In the genomic region with DNA sequence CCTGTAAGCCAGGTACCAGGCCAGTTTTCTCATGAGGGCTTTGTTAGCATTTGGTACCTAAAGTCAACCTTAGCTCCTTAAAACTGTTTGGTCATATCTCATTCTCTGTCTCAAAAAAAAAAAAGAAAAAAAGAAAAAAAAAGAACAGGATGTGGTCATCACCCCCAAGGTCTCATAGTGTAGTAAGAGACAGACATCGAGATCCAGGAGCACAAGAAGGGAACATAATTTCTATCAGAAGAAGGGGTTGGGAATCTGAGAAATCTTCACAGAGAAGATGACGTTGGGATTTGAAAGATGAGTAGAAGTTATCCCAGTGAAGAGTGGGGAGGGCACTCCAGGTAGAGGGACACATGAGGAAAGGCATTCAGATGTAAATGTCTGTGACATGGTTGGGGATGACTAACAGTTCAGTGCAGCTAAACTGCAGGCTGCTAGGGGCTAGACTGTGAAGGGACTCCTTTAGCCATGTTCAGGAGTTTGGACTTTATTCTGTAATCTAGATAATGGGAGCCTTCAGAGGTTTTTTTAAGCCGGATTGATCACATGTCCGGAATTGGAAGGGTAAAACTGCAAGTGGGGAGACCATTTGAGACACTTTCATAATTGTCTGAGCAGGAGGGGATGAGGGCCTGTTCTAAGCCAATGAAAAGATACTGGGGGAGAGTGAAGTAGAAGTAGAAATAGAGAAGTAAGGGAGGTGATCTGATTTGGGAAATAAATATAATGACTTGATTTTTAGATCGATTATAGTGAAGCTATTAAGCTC, we compare ENCODE assay signal across 10 cellular contexts. TPM values are rescaled to one million over a fixed set of nuclear protein-coding genes. Genes with fewer than 3 reads are reported as not detected.
DNase-seq lines count a peak whose midpoint lies in the region; ATAC-seq and TF ChIP-seq lines count a peak whose summit lies in the region.
"Had no signal": no experiment of that assay in that cellular context is flagged by ENCODE, and none has a peak within 500 bp of the region (broad histone marks: within the 10 kb centered on the region; RNA-seq: fewer than 3 reads in every experiment).

No MANE protein-coding gene starts in this region.

- no peaks in the 10 kb centered on the region for H3K27me3 ChIP-seq in NT2/D1 (ENCODE audit: insufficient read depth, insufficient read length)
- H3K27me3 ChIP-seq in lower lobe of right lung (ENCODE audit: low read depth): no peaks in the 10 kb centered on the region
- no peaks in the 10 kb centered on the region for H3K27me3 ChIP-seq in left lung

- TF ChIP-seq CTCF in lower lobe of right lung (IDR thresholded peaks at IDR 0.05) (no peak), left lung (IDR thresholded peaks at IDR 0.05) (no peak)

- H3K4me1 ChIP-seq in NT2/D1 (ENCODE audit: insufficient read depth, insufficient read length) (peaks cover 5% of the 10 kb centered on the region), lower lobe of right lung (no peaks in the 10 kb centered on the region), left lung (no peaks in the 10 kb centered on the region)

- DNase-seq in NT2/D1 (ENCODE audit: low read depth, low spot score) (peak; percentile 55), lower lobe of right lung (no peak), left lung (no peak), nucleus accumbens (lab: John Stamatoyannopoulos, UW) (no peak), mesenteric fat pad (ENCODE audit: low spot score) (no peak), head of caudate nucleus (no peak)
- DNase-seq: stimulated activated CD4-positive, alpha-beta T cell treated with anti-CD3 and anti-CD28 coated beads, Interleukin-1b, Interleukin-23, amount 100 ng/mL, for 48 hours; T-helper 9 cell had no signal

- ATAC-seq in GM18505 (IDR thresholded peaks at IDR 0.05; ENCODE audit: unreplicated experiment) (peak; percentile 51), GM21515 (IDR thresholded peaks at IDR 0.05; ENCODE audit: unreplicated experiment) (peak; percentile 44), lower lobe of right lung (no peak), left lung (no peak)

- intact Hi-C loops in lower lobe of right lung (cut with DNase I): no loop called here
- intact Hi-C loops in left lung (cut with DNase I): no loop called here
- intact Hi-C loops in head of caudate nucleus (cut with DNase I): no loop called here

- H3K4me3 ChIP-seq in NT2/D1 (ENCODE audit: insufficient read length, low read depth) (no peak overlapping the region), lower lobe of right lung (peak overlapping the region; percentile 45), left lung (peak overlapping the region in 1 of 2 donors; percentile 38)

- H3K9me3 ChIP-seq in NT2/D1 (ENCODE audit: insufficient read depth, low read length) (no peaks in the 10 kb centered on the region), lower lobe of right lung (no peaks in the 10 kb centered on the region), left lung (no peaks in the 10 kb centered on the region)

- no peak overlapping the region for H3K9ac ChIP-seq in NT2/D1 (ENCODE audit: insufficient read length, low read depth)

- TF ChIP-seq POLR2A in GM18505 (IDR thresholded peaks at IDR 0.05; ENCODE audit: borderline replicate concordance, extremely low read depth, insufficient read depth, insufficient read length): no peak

- H3K27ac ChIP-seq in lower lobe of right lung: no peak overlapping the region
- H3K27ac ChIP-seq in left lung: no peak overlapping the region

- H3K36me3 ChIP-seq in NT2/D1 (ENCODE audit: insufficient read depth, insufficient read length, low read length): no peaks in the 10 kb centered on the region
- no peaks in the 10 kb centered on the region for H3K36me3 ChIP-seq in lower lobe of right lung
- no peaks in the 10 kb centered on the region for H3K36me3 ChIP-seq in left lung

RNA-seq across cellular contexts. Expression of a gene that starts 26.9 kb away (rescaled TPM):
- total RNA-seq in lower lobe of right lung (1.7 TPM), left lung (under 1 TPM; 0.21 to 0.67 TPM), mesenteric fat pad (not detected)

RNA-seq across cellular contexts. Expression of a gene that starts 51.5 kb away (rescaled TPM):
- total RNA-seq in lower lobe of right lung (1.3 TPM), left lung (1 to 10 TPM; 1.0 to 4.5 TPM), mesenteric fat pad (0.48 TPM)

RNA-seq across cellular contexts. Expression of a gene that starts 57.8 kb away (rescaled TPM):
- total RNA-seq in lower lobe of right lung (23.2 TPM), left lung (10 to 100 TPM; 19.5 to 26.3 TPM), mesenteric fat pad (11.8 TPM)

Comparison
In these comparisons a context has a peak if more than half of its experiments do, and no peak if none do; other contexts are left out.
1. ATAC-seq: peak in GM18505 (single experiment) and GM21515 (single experiment); none in lower lobe of right lung (0 of 2) and left lung (single experiment).